Comparison of ENCODE assay signal across 15 cellular contexts in the genomic region with DNA sequence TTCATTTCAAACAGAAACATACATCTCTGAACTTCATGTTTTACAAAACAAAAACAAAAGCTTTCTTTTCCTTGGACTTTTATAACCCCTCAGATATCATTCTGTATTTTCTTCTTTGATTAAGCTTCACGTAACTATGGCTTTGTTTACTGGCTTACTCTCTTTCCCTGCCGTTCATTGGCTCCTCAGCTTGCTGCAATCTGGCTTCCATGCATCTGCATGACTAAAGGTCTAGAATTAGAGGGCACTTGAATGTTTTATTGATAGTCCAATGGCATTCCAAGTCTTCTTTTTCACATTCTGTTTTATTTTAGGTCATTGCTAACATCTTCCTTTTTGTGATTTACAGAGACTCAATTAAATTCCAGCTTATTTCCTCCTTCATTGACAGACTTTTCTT.
A peak's percentile ranks its signal among the peaks of the same experiment; 100 is the strongest.
DNase-seq lines count a peak whose midpoint lies in the region; ATAC-seq and TF ChIP-seq lines count a peak whose summit lies in the region.
"Had no signal": no experiment of that assay in that cellular context is flagged by ENCODE, and none has a peak within 500 bp of the region (broad histone marks: within the 10 kb centered on the region; RNA-seq: fewer than 3 reads in every experiment).

No MANE protein-coding gene starts in this region.

- no peaks in the 10 kb centered on the region for H3K79me2 ChIP-seq in mammary epithelial cell (ENCODE audit: insufficient read depth, low read length)

- no peaks in the 10 kb centered on the region for H4K20me1 ChIP-seq in mammary epithelial cell (ENCODE audit: insufficient read depth, low read length)
- H4K20me1 ChIP-seq: BLaER1 treated with 17β-estradiol and CSF1 and Interleukin-3, amounts not matched to agents 10 nM and 100 nM had no signal

- 90% methylated on average over 2 of the region's 2 CpGs for WGBS in mammary epithelial cell (ENCODE audit: low coverage, missing lambda C conversion rate)

- no peaks in the 10 kb centered on the region for H3K36me3 Mint-ChIP-seq in WTC11
- H3K36me3 Mint-ChIP-seq: CD4-positive, CD25-positive, alpha-beta regulatory T cell had no signal

- DNase-seq in mammary epithelial cell, result no peak
- DNase-seq in breast epithelium (ENCODE audit: low spot score in 2 of 2), result no peak
- no peak for DNase-seq in WTC11 (ENCODE audit: low spot score)
- peak; percentile 3 for DNase-seq in fibroblast of villous mesenchyme (ENCODE audit: low read depth)
- DNase-seq in activated CD4-positive, alpha-beta T cell treated with anti-CD3 and anti-CD28 coated beads for 4 hours, result no peak
- no peak for DNase-seq in GF-D8 (lab: John Stamatoyannopoulos, UW)
- DNase-seq: 8988T; Calu3; CD4-positive, CD25-positive, alpha-beta regulatory T cell; DMS 273 treated with DMSO at 0.1 percent for 48 hours had no signal

- H3K4me3 ChIP-seq in mammary epithelial cell (replicated peaks in 1 of 3; ENCODE audit: insufficient read depth in 1 of 3, low read depth in 2 of 3, low read length in 3 of 3), result no peak overlapping the region
- no peak overlapping the region for H3K4me3 ChIP-seq in breast epithelium
- no peak overlapping the region for H3K4me3 ChIP-seq in fibroblast of villous mesenchyme (ENCODE audit: low read depth, low read length)
- H3K4me3 ChIP-seq: BLaER1 treated with 17β-estradiol and CSF1 and Interleukin-3, amounts not matched to agents 10 nM and 100 nM; HAP-1 had no signal

- H3K27me3 Mint-ChIP-seq in WTC11 (ENCODE audit: low read depth), result no peaks in the 10 kb centered on the region
- H3K27me3 Mint-ChIP-seq: CD4-positive, CD25-positive, alpha-beta regulatory T cell had no signal

- in situ Hi-C loops in mammary epithelial cell (cut with MboI; ENCODE audit: low sequenced_read_pairs in 2 of 2), result no loop called here

- peak overlapping the region; percentile 10 for H2AFZ ChIP-seq in mammary epithelial cell (ENCODE audit: low read depth, low read length)

- H3K4me1 Mint-ChIP-seq in WTC11, result peaks cover 12% of the 10 kb centered on the region
- H3K4me1 Mint-ChIP-seq: CD4-positive, CD25-positive, alpha-beta regulatory T cell had no signal

- BruUV-seq in mammary epithelial cell (replicated peaks; lab: Mats Ljungman, UMichigan), result no TSS peak

- H3K27ac Mint-ChIP-seq in WTC11, result peak overlapping the region; percentile 85
- H3K27ac Mint-ChIP-seq: CD4-positive, CD25-positive, alpha-beta regulatory T cell had no signal

- TF ChIP-seq CTCF in mammary epithelial cell (conservative IDR thresholded peaks at IDR 0.05 in 1 of 2, IDR thresholded peaks at IDR 0.05 in 1 of 2; ENCODE audit: extremely low read depth in 1 of 2, insufficient read depth in 1 of 2, low read depth in 1 of 2, low read length in 2 of 2), result no peak
- no peak for TF ChIP-seq CTCF in breast epithelium (IDR thresholded peaks at IDR 0.05)
- no peak for TF ChIP-seq CTCF in WTC11 (IDR thresholded peaks at IDR 0.05)
- no peak for TF ChIP-seq CTCF in fibroblast of villous mesenchyme (IDR thresholded peaks at IDR 0.05; ENCODE audit: insufficient read depth, low read depth, low read length)

- peak overlapping the region; percentile 17 for H3K4me3 Mint-ChIP-seq in WTC11
- H3K4me3 Mint-ChIP-seq: CD4-positive, CD25-positive, alpha-beta regulatory T cell had no signal

- H3K9me3 ChIP-seq in mammary epithelial cell (replicated peaks; ENCODE audit: insufficient read depth, low read length), result no peaks in the 10 kb centered on the region
- no peaks in the 10 kb centered on the region for H3K9me3 ChIP-seq in breast epithelium
- H3K9me3 ChIP-seq: BLaER1 treated with 17β-estradiol and CSF1 and Interleukin-3, amounts not matched to agents 10 nM and 100 nM; HAP-1 had no signal

- CTCF ChIA-PET in mammary epithelial cell (lab: Charles Lee; ENCODE audit: low non-redundant PET) (no interaction called here), WTC11 (lab: Charles Lee) (no interaction called here)

- intact Hi-C loops in mammary epithelial cell (cut with micrococcal nuclease) (no loop called here), breast epithelium (cut with DNase I; ENCODE audit: low total_unique reads) (no loop called here)

- H3K4me1 ChIP-seq in mammary epithelial cell (ENCODE audit: insufficient read depth, low read length) (no peaks in the 10 kb centered on the region), breast epithelium (no peaks in the 10 kb centered on the region)
- H3K4me1 ChIP-seq: BLaER1 treated with 17β-estradiol and CSF1 and Interleukin-3, amounts not matched to agents 10 nM and 100 nM; HAP-1 had no signal

- H3K36me3 ChIP-seq in mammary epithelial cell (ENCODE audit: insufficient read depth, low read length) (no peaks in the 10 kb centered on the region), breast epithelium (no peaks in the 10 kb centered on the region)
- H3K36me3 ChIP-seq: BLaER1 treated with 17β-estradiol and CSF1 and Interleukin-3, amounts not matched to agents 10 nM and 100 nM; HAP-1 had no signal

- dilution Hi-C loops in mammary epithelial cell (cut with HindIII; ENCODE audit: low sequenced_read_pairs), result no loop called here

- POLR2A ChIA-PET in WTC11 (lab: Charles Lee), result no interaction called here

- 0 out of 2 replicates have a peak, but pooled peaks cover 4% of the 10 kb centered on the region for H3K9me3 Mint-ChIP-seq in WTC11

- no peak overlapping the region for H3K9ac ChIP-seq in mammary epithelial cell (ENCODE audit: insufficient read depth, low read length)
- H3K9ac ChIP-seq: BLaER1 treated with 17β-estradiol and CSF1 and Interleukin-3, amounts not matched to agents 10 nM and 100 nM had no signal

- peak; percentile 84 for ATAC-seq in WTC11
- no peak for ATAC-seq in GM18498 (IDR thresholded peaks at IDR 0.05; ENCODE audit: unreplicated experiment)
- no peak for ATAC-seq in HG03342 (IDR thresholded peaks at IDR 0.05; ENCODE audit: unreplicated experiment)
- ATAC-seq: HepG2 had no signal

- H3K27me3 ChIP-seq in mammary epithelial cell (ENCODE audit: insufficient read depth, low read length) (no peaks in the 10 kb centered on the region), breast epithelium (no peaks in the 10 kb centered on the region)
- H3K27me3 ChIP-seq: BLaER1 treated with 17β-estradiol and CSF1 and Interleukin-3, amounts not matched to agents 10 nM and 100 nM had no signal

- TF ChIP-seq POLR2A in breast epithelium (IDR thresholded peaks at IDR 0.05), result no peak

- H3K4me2 ChIP-seq in mammary epithelial cell (ENCODE audit: insufficient read depth, low read depth, low read length), result no peak overlapping the region
- H3K4me2 ChIP-seq: BLaER1 treated with 17β-estradiol and CSF1 and Interleukin-3, amounts not matched to agents 10 nM and 100 nM had no signal

- H3K27ac ChIP-seq in mammary epithelial cell (ENCODE audit: insufficient read depth, low read depth, low read length) (no peak overlapping the region), breast epithelium (no peak overlapping the region)
- H3K27ac ChIP-seq: BLaER1 treated with 17β-estradiol and CSF1 and Interleukin-3, amounts not matched to agents 10 nM and 100 nM had no signal

TF ChIP-seq in WTC11, 78 proteins besides CTCF, POLR2A, EP300 and RAD21:
- TF ChIP-seq ESRRA (CRISPR knock-in tag; IDR thresholded peaks at IDR 0.05; ENCODE audit: borderline replicate concordance) (no peak), E2F4 (CRISPR knock-in tag; IDR thresholded peaks at IDR 0.05; ENCODE audit: borderline replicate concordance, low read depth) (no peak), ZNF425 (CRISPR knock-in tag; conservative IDR thresholded peaks at IDR 0.05) (no peak), CREM (CRISPR knock-in tag; IDR thresholded peaks at IDR 0.05) (no peak)
TF ChIP-seq in WTC11: peak in this region for 0.
